ENCODE assay signal across 19 cellular contexts in the genomic region with DNA sequence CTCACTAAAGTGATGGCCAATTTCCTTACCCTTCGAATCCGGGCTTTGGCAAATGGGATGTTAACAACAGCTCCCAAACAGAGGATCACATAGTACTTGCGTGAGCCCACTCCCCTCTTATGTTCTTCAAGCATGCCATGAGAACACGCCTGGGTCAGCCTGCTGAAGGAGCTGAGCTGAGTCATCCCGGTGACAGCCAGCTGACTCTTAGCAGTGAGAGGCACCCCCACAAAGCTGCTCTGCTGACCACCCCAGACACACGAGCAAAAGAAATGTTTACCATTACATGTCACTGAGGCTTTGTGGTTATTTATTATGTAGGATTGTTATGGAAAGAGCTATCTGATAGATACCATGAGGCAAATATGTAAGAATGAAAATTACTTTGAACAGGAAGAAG.
A peak's percentile ranks its signal among the peaks of the same experiment; 100 is the strongest.
DNase-seq lines count a peak whose midpoint lies in the region; ATAC-seq, FAIRE-seq and TF ChIP-seq lines count a peak whose summit lies in the region.
"Had no signal": no experiment of that assay in that cellular context is flagged by ENCODE, and none has a peak within 500 bp of the region (broad histone marks: within the 10 kb centered on the region; RNA-seq: fewer than 3 reads in every experiment).

No MANE protein-coding gene starts in this region.

- H3K9ac ChIP-seq in H1 (replicated peaks in 1 of 4; ENCODE audit: extremely low read depth in 1 of 4, low read depth in 3 of 4, low read length in 3 of 4) (no peak overlapping the region), smooth muscle cell (ENCODE audit: low read depth) (no peak overlapping the region)

- 0 out of 2 replicates have a peak overlapping the region, but pooled peaks have one; percentile 46 for H2BK15ac ChIP-seq in H1 (ENCODE audit: low read length)

- no peaks in the 10 kb centered on the region for H3K79me2 ChIP-seq in H1 (ENCODE audit: control insufficient read depth in 1 of 2, insufficient read depth in 2 of 2, low read length in 2 of 2)
- no peaks in the 10 kb centered on the region for H3K79me2 ChIP-seq in smooth muscle cell (ENCODE audit: low read depth)

- H3K9me3 Mint-ChIP-seq in activated T-helper 17 cell treated with anti-CD3 and anti-CD28 coated beads, Interleukin-2, amount 50 U/mL, for 72 hours, result no peaks in the 10 kb centered on the region
- H3K9me3 Mint-ChIP-seq: activated CD4-positive, alpha-beta T cell treated with anti-CD3 and anti-CD28 coated beads, Interleukin-2, amount 10 ng/mL, durations not matched to agents 7 days and 5 days; activated naive CD8-positive, alpha-beta T cell treated with anti-CD3 and anti-CD28 coated beads, Interleukin-2, amount 10 ng/mL, durations not matched to agents 7 days and 5 days; activated T-helper 2 cell treated with anti-CD3 and anti-CD28 coated beads, Interferon-gamma antibody, Interleukin-2, Interleukin-4, amounts not matched to agents 10 μg/mL and 5 μg/mL and 100 μg/mL, durations not matched to agents 14 hours and 24 hours and 36 hours; stimulated activated naive CD8-positive, alpha-beta T cell treated with anti-CD3 and anti-CD28 coated beads, Interleukin-15, Interleukin-2, amounts not matched to agents 100 ng/mL and 50 ng/mL, for 24 hours had no signal

- no peaks in the 10 kb centered on the region for H3F3A ChIP-seq in smooth muscle cell (ENCODE audit: low read depth)

- WGBS in H1 (ENCODE audit: extremely low coverage in 1 of 2, insufficient coverage in 1 of 2, insufficient read length in 1 of 2, insufficient replicate concordance in 2 of 2, low coverage in 1 of 2, low lambda C conversion rate in 2 of 2, missing lambda C conversion rate in 1 of 2), 2 experiments, result 88% methylated on average over 6 of the region's 6 CpGs; no CpG with 5 or more reads in 1 of the 2 experiments
- whole genome bisulfite sequencing in smooth muscle cell (ENCODE audit: low lambda C conversion rate), result 55% methylated on average over 6 of the region's 6 CpGs

- TF ChIP-seq RAD21 in H1 (IDR thresholded peaks at IDR 0.05 in 1 of 2, conservative IDR thresholded peaks at IDR 0.05 in 1 of 2; ENCODE audit: low read depth in 2 of 2, low read length in 2 of 2), result no peak

- H2BK20ac ChIP-seq in H1 (ENCODE audit: low read length), result no peak overlapping the region

- H3K23me2 ChIP-seq in H1 (ENCODE audit: low read depth, low read length), result no peaks in the 10 kb centered on the region

- H3K4me3 Mint-ChIP-seq in activated T-helper 17 cell treated with anti-CD3 and anti-CD28 coated beads, Interleukin-2, amount 50 U/mL, for 72 hours, result no peak overlapping the region
- H3K4me3 Mint-ChIP-seq: activated CD4-positive, alpha-beta T cell treated with anti-CD3 and anti-CD28 coated beads, Interleukin-2, amount 10 ng/mL, durations not matched to agents 7 days and 5 days; activated naive CD8-positive, alpha-beta T cell treated with anti-CD3 and anti-CD28 coated beads, Interleukin-2, amount 10 ng/mL, durations not matched to agents 7 days and 5 days; stimulated activated naive CD8-positive, alpha-beta T cell treated with anti-CD3 and anti-CD28 coated beads, Interleukin-15, Interleukin-2, amounts not matched to agents 100 ng/mL and 50 ng/mL, for 24 hours had no signal

- H3K27ac ChIP-seq in SJSA1 (no peak overlapping the region), H1 (ENCODE audit: low read depth, low read length) (no peak overlapping the region), smooth muscle cell (ENCODE audit: low read depth) (no peak overlapping the region)
- H3K27ac ChIP-seq: left lung, tibial nerve had no signal

- no peak overlapping the region for H3K23ac ChIP-seq in H1 (ENCODE audit: insufficient read length)

- H3K36me3 ChIP-seq in SJSA1 (no peaks in the 10 kb centered on the region), H1 (ENCODE audit: control insufficient read depth in 2 of 4, insufficient read depth in 4 of 4, low read length in 3 of 4) (no peaks in the 10 kb centered on the region), smooth muscle cell (ENCODE audit: low read depth) (no peaks in the 10 kb centered on the region)
- H3K36me3 ChIP-seq: left lung, tibial nerve had no signal

- POLR2A ChIA-PET in H1 (lab: Charles Lee; ENCODE audit: partially characterized antibody), result no interaction called here

- H2AFZ ChIP-seq in H1 (ENCODE audit: low read length) (no peak overlapping the region), smooth muscle cell (ENCODE audit: low read depth) (no peak overlapping the region)

- no peak overlapping the region for H3K4me3 ChIP-seq in SJSA1
- H3K4me3 ChIP-seq in H1 (ENCODE audit: extremely low read depth in 1 of 4, insufficient read depth in 2 of 4, low read depth in 3 of 4, low read length in 4 of 4), result no peak overlapping the region
- H3K4me3 ChIP-seq in smooth muscle cell, result no peak overlapping the region
- H3K4me3 ChIP-seq: left lung, tibial nerve had no signal

- no peak overlapping the region for H3K56ac ChIP-seq in H1 (replicated peaks; ENCODE audit: insufficient read length, low read depth, low read length)

- no peaks in the 10 kb centered on the region for H3K4me1 Mint-ChIP-seq in activated T-helper 17 cell treated with anti-CD3 and anti-CD28 coated beads, Interleukin-2, amount 50 U/mL, for 72 hours
- H3K4me1 Mint-ChIP-seq: activated CD4-positive, alpha-beta T cell treated with anti-CD3 and anti-CD28 coated beads, Interleukin-2, amount 10 ng/mL, durations not matched to agents 7 days and 5 days; activated naive CD8-positive, alpha-beta T cell treated with anti-CD3 and anti-CD28 coated beads, Interleukin-2, amount 10 ng/mL, durations not matched to agents 7 days and 5 days had no signal

- H4K5ac ChIP-seq in H1 (ENCODE audit: insufficient read length, low read depth, low read length), result no peak overlapping the region

- no peak overlapping the region for H4K8ac ChIP-seq in H1 (ENCODE audit: extremely low read depth, insufficient read depth, low read length)

- H3K27me3 ChIP-seq in SJSA1 (replicated peaks), result no peaks in the 10 kb centered on the region
- no peaks in the 10 kb centered on the region for H3K27me3 ChIP-seq in H1 (replicated peaks in 1 of 4; ENCODE audit: control insufficient read depth in 3 of 4, extremely low read depth in 1 of 4, insufficient read depth in 3 of 4, low read length in 3 of 4)
- H3K27me3 ChIP-seq in smooth muscle cell (ENCODE audit: low read depth), result no peaks in the 10 kb centered on the region
- H3K27me3 ChIP-seq: left lung, tibial nerve had no signal

- H3K27ac Mint-ChIP-seq in activated T-helper 17 cell treated with anti-CD3 and anti-CD28 coated beads, Interleukin-2, amount 50 U/mL, for 72 hours, result no peak overlapping the region
- H3K27ac Mint-ChIP-seq: activated CD4-positive, alpha-beta T cell treated with anti-CD3 and anti-CD28 coated beads, Interleukin-2, amount 10 ng/mL, durations not matched to agents 7 days and 5 days; activated naive CD8-positive, alpha-beta T cell treated with anti-CD3 and anti-CD28 coated beads, Interleukin-2, amount 10 ng/mL, durations not matched to agents 7 days and 5 days; activated T-helper 2 cell treated with anti-CD3 and anti-CD28 coated beads, Interferon-gamma antibody, Interleukin-2, Interleukin-4, amounts not matched to agents 10 μg/mL and 5 μg/mL and 100 μg/mL, durations not matched to agents 14 hours and 24 hours and 36 hours; stimulated activated naive CD8-positive, alpha-beta T cell treated with anti-CD3 and anti-CD28 coated beads, Interleukin-15, Interleukin-2, amounts not matched to agents 100 ng/mL and 50 ng/mL, for 24 hours had no signal

- no peak for ATAC-seq in GM21619 (IDR thresholded peaks at IDR 0.05; ENCODE audit: unreplicated experiment)
- no peak for ATAC-seq in activated T-helper 17 cell treated with anti-CD3 and anti-CD28 coated beads, Interleukin-2, amount 50 U/mL, for 72 hours (replicated peaks)
- ATAC-seq: esophagus mucosa had no signal

- H3K4me2 ChIP-seq in H1 (ENCODE audit: insufficient read depth in 1 of 2, low read depth in 2 of 2, low read length in 2 of 2) (no peak overlapping the region), smooth muscle cell (peak overlapping the region; percentile 25)

- no peak for TF ChIP-seq CTCF in H1 (IDR thresholded peaks at IDR 0.05; ENCODE audit: control extremely low read depth in 1 of 3, insufficient read depth in 1 of 3, low read depth in 1 of 3, low read length in 3 of 3)
- no peak for TF ChIP-seq CTCF in smooth muscle cell (IDR thresholded peaks at IDR 0.05; ENCODE audit: borderline replicate concordance, insufficient read depth, poor library complexity, severe bottlenecking)

- TF ChIP-seq POLR2A in H1 (IDR thresholded peaks at IDR 0.05; ENCODE audit: control extremely low read depth in 1 of 2, low read depth in 2 of 2, low read length in 2 of 2), result no peak

- FAIRE-seq in H1 (lab: Jason Lieb, UNC), result no peak

- DNase-seq in EL, result peak; percentile 45
- peak; percentile 56 to 58 for DNase-seq in SJSA1 (ENCODE audit: low read depth in 1 of 2, low spot score in 2 of 2)
- no peak for DNase-seq in H1 (ENCODE audit: low read depth in 1 of 2, low spot score in 2 of 2)
- no peak for DNase-seq in smooth muscle cell (lab: John Stamatoyannopoulos, UW; ENCODE audit: unreplicated experiment)
- DNase-seq in NCI-H187 treated with DMSO at 0.1 percent for 48 hours (lab: John Stamatoyannopoulos, UW), result no peak
- DNase-seq: activated CD4-positive, alpha-beta T cell treated with anti-CD3 and anti-CD28 coated beads, Interleukin-2, amount 10 ng/mL, durations not matched to agents 7 days and 5 days; activated naive CD8-positive, alpha-beta T cell treated with anti-CD3 and anti-CD28 coated beads, Interleukin-2, amount 10 ng/mL, durations not matched to agents 7 days and 5 days; central memory CD4-positive, alpha-beta T cell; DND-41; left lung; NCI-H1436; NCI-H526 treated with DMSO at 0.1 percent for 48 hours; stimulated activated CD4-positive, alpha-beta T cell treated with anti-CD3 and anti-CD28 coated beads, Interleukin-2, amount 100 ng/mL, for 24 hours had no signal

- peaks cover 53% of the 10 kb centered on the region for H3K4me1 ChIP-seq in SJSA1 (replicated peaks)
- H3K4me1 ChIP-seq in H1 (replicated peaks in 1 of 4; ENCODE audit: control insufficient read depth in 3 of 4, insufficient read depth in 4 of 4, low read length in 3 of 4), result peaks cover 0 to 4% (median 2%) of the 10 kb centered on the region in 4 experiments; a peak in 3 of 7 replicates
- H3K4me1 ChIP-seq in smooth muscle cell (ENCODE audit: low read depth), result peaks cover 12% of the 10 kb centered on the region

- H3K4ac ChIP-seq in H1 (replicated peaks; ENCODE audit: insufficient read length, low read depth, low read length), result peak overlapping the region; percentile 69

- H2AK5ac ChIP-seq in H1 (ENCODE audit: low read depth, low read length), result no peak overlapping the region

- no peak overlapping the region for H2BK12ac ChIP-seq in H1 (ENCODE audit: low read depth, low read length)

- H4K20me1 ChIP-seq in H1 (replicated peaks in 1 of 2; ENCODE audit: control insufficient read depth in 1 of 2, insufficient read depth in 2 of 2, low read length in 2 of 2), result no peaks in the 10 kb centered on the region
- no peaks in the 10 kb centered on the region for H4K20me1 ChIP-seq in smooth muscle cell (ENCODE audit: low read depth)

- H3K27me3 Mint-ChIP-seq in activated T-helper 17 cell treated with anti-CD3 and anti-CD28 coated beads, Interleukin-2, amount 50 U/mL, for 72 hours, result peaks cover 4% of the 10 kb centered on the region
- H3K27me3 Mint-ChIP-seq: stimulated activated naive CD8-positive, alpha-beta T cell treated with anti-CD3 and anti-CD28 coated beads, Interleukin-15, Interleukin-2, amounts not matched to agents 100 ng/mL and 50 ng/mL, for 24 hours had no signal

- H3K18ac ChIP-seq in H1 (ENCODE audit: extremely low read depth, low read length), result no peak overlapping the region

- CTCF ChIA-PET in H1 (lab: Charles Lee; ENCODE audit: partially characterized antibody), result interaction anchor here (0.9 to 1.2 kb wide), 2 partner anchors 8 to 18 kb away, joined by 3 to 5 read pairs; no protein-coding TSS in a partner anchor

- H3K79me1 ChIP-seq in H1 (ENCODE audit: low read depth, low read length), result no peaks in the 10 kb centered on the region

- H3K14ac ChIP-seq in H1 (ENCODE audit: insufficient read length), result no peak overlapping the region

- H2BK5ac ChIP-seq in H1 (ENCODE audit: low read depth, low read length), result no peak overlapping the region

- H3K36me3 Mint-ChIP-seq in activated T-helper 17 cell treated with anti-CD3 and anti-CD28 coated beads, Interleukin-2, amount 50 U/mL, for 72 hours (ENCODE audit: low read depth), result no peaks in the 10 kb centered on the region
- H3K36me3 Mint-ChIP-seq: activated naive CD8-positive, alpha-beta T cell treated with anti-CD3 and anti-CD28 coated beads, Interleukin-2, amount 10 ng/mL, durations not matched to agents 7 days and 5 days had no signal

- no peak overlapping the region for H4K91ac ChIP-seq in H1 (replicated peaks; ENCODE audit: insufficient read length, low read length)

- no peak for TF ChIP-seq EP300 in H1 (IDR thresholded peaks at IDR 0.05; ENCODE audit: borderline replicate concordance in 1 of 2, low read depth in 2 of 2, low read length in 2 of 2)

- H2BK120ac ChIP-seq in H1 (replicated peaks; ENCODE audit: low read depth, low read length), result no peak overlapping the region

- no peaks in the 10 kb centered on the region for H3K9me3 ChIP-seq in SJSA1 (replicated peaks)
- H3K9me3 ChIP-seq in H1 (ENCODE audit: insufficient read depth in 2 of 2, low read depth in 1 of 2, low read length in 1 of 2), result no peaks in the 10 kb centered on the region
- H3K9me3 ChIP-seq in smooth muscle cell (replicated peaks; ENCODE audit: low read depth), result no peaks in the 10 kb centered on the region
- H3K9me3 ChIP-seq: left lung, tibial nerve had no signal

Comparison
In these comparisons a context has a peak if more than half of its experiments do, and no peak if none do; other contexts are left out.
1. DNase-seq: peak in EL (single experiment) and SJSA1 (2 of 2); none in H1 (0 of 2), smooth muscle cell (single experiment) and NCI-H187 treated with DMSO at 0.1 percent for 48 hours (single experiment).